In genomic region chr6:83065511-83066192, GRCh38 we compare ENCODE assay signal across 1 cellular context.
TF ChIP-seq lines count a peak whose summit lies in the region.

Gene UBE3D, minus strand, starts transcription at chr6:83065841. Its CDS starts 123 bp downstream, at chr6:83065718.

TF ChIP-seq in HepG2, 621 proteins besides CTCF, POLR2A, EP300 and RAD21 (continued from another document and continues in another):
- TF ChIP-seq SYNCRIP (IDR thresholded peaks at IDR 0.05; ENCODE audit: insufficient read depth, low read depth, low read length): no peak
- no peak for TF ChIP-seq ZBTB21 (CRISPR knock-in tag; IDR thresholded peaks at IDR 0.05)
- no peak for TF ChIP-seq ZNF512 (CRISPR knock-in tag; IDR thresholded peaks at IDR 0.05)
- TF ChIP-seq HMGA1 (CRISPR knock-in tag; conservative IDR thresholded peaks at IDR 0.05): no peak
- TF ChIP-seq RERE (CRISPR knock-in tag; IDR thresholded peaks at IDR 0.05; ENCODE audit: low read depth): no peak
- no peak for TF ChIP-seq SRSF4 (IDR thresholded peaks at IDR 0.05; ENCODE audit: low read depth, low read length, poor library complexity, severe bottlenecking)
- peak; percentile 39 for TF ChIP-seq U2AF1 (optimal IDR thresholded peaks at IDR 0.05; ENCODE audit: low read depth, low read length)
- TF ChIP-seq ZNF7 (CRISPR knock-in tag; IDR thresholded peaks at IDR 0.05): no peak
- peak; percentile 87 for TF ChIP-seq CBX1 (IDR thresholded peaks at IDR 0.05; ENCODE audit: low read depth)
- no peak for TF ChIP-seq NCOA1 (CRISPR knock-in tag; IDR thresholded peaks at IDR 0.05)
- peak; percentile 85; the same call in 1 of the 2 replicates for TF ChIP-seq ZNF235 (CRISPR knock-in tag; IDR thresholded peaks at IDR 0.05; ENCODE audit: borderline replicate concordance)
- no peak for TF ChIP-seq SMARCE1 (IDR thresholded peaks at IDR 0.05; ENCODE audit: borderline replicate concordance)
- peak; percentile 62; the same call in 1 of the 2 replicates for TF ChIP-seq ZFY (CRISPR knock-in tag; IDR thresholded peaks at IDR 0.05)
- peak; percentile 95 for TF ChIP-seq PRDM10 (CRISPR knock-in tag; IDR thresholded peaks at IDR 0.05; ENCODE audit: low read depth)
- TF ChIP-seq JARID2 (CRISPR knock-in tag; IDR thresholded peaks at IDR 0.05; ENCODE audit: insufficient replicate concordance): no peak
- TF ChIP-seq ZMYM2 (CRISPR knock-in tag; IDR thresholded peaks at IDR 0.05): peak; percentile 76
- peak; percentile 89 for TF ChIP-seq PHF8 (CRISPR knock-in tag; IDR thresholded peaks at IDR 0.05)
- TF ChIP-seq HMG20A (CRISPR knock-in tag; IDR thresholded peaks at IDR 0.05; ENCODE audit: borderline replicate concordance): 0 out of 2 replicates have a peak, but pooled peaks have one; percentile 29
- no peak for TF ChIP-seq FLYWCH1 (CRISPR knock-in tag; IDR thresholded peaks at IDR 0.05)
- peak; percentile 46; the same call in 1 of the 2 replicates for TF ChIP-seq MIXL1 (CRISPR knock-in tag; IDR thresholded peaks at IDR 0.05)
- 0 out of 2 replicates have a peak, but pooled peaks have one; percentile 33 for TF ChIP-seq ZSCAN29 (CRISPR knock-in tag; conservative IDR thresholded peaks at IDR 0.05)
- TF ChIP-seq MYNN (CRISPR knock-in tag; IDR thresholded peaks at IDR 0.05; ENCODE audit: low read depth): 0 out of 2 replicates have a peak, but pooled peaks have one; percentile 50
- TF ChIP-seq REPIN1 (CRISPR knock-in tag; IDR thresholded peaks at IDR 0.05; ENCODE audit: borderline replicate concordance, low read depth): peak; percentile 94
- peak; percentile 32 for TF ChIP-seq ZFP90 (CRISPR knock-in tag; IDR thresholded peaks at IDR 0.05; ENCODE audit: borderline replicate concordance)
- no peak for TF ChIP-seq SP2 (CRISPR knock-in tag; IDR thresholded peaks at IDR 0.05)
- no peak for TF ChIP-seq CENPX (CRISPR knock-in tag; IDR thresholded peaks at IDR 0.05)
- peak; percentile 84 for TF ChIP-seq ZNF205 (CRISPR knock-in tag; IDR thresholded peaks at IDR 0.05)
- TF ChIP-seq ZBTB7A (CRISPR knock-in tag; IDR thresholded peaks at IDR 0.05): 0 out of 2 replicates have a peak, but pooled peaks have one; percentile 27
- peak; percentile 69; the same call in 1 of the 2 replicates for TF ChIP-seq ZNF441 (CRISPR knock-in tag; IDR thresholded peaks at IDR 0.05; ENCODE audit: borderline replicate concordance)
- TF ChIP-seq SAFB2 (CRISPR knock-in tag; IDR thresholded peaks at IDR 0.05; ENCODE audit: borderline replicate concordance, low read depth): peak; percentile 76; the same call in 1 of the 2 replicates
- no peak for TF ChIP-seq FOXA1 (IDR thresholded peaks at IDR 0.05)
- TF ChIP-seq FOXA1 (CRISPR knock-in tag; IDR thresholded peaks at IDR 0.05): peak; percentile 82
- peak; percentile 95 for TF ChIP-seq ZNF687 (CRISPR knock-in tag; IDR thresholded peaks at IDR 0.05)
- no peak for TF ChIP-seq ATF5 (CRISPR knock-in tag; IDR thresholded peaks at IDR 0.05; ENCODE audit: low read depth)
- TF ChIP-seq NFAT5 (CRISPR knock-in tag; IDR thresholded peaks at IDR 0.05): no peak
- no peak for TF ChIP-seq ZNF597 (CRISPR knock-in tag; IDR thresholded peaks at IDR 0.05)
- 0 out of 2 replicates have a peak, but pooled peaks have one; percentile 32 for TF ChIP-seq KLF6 (CRISPR knock-in tag; IDR thresholded peaks at IDR 0.05)
